ENCODE assay signal across 11 cellular contexts in the genomic region with DNA sequence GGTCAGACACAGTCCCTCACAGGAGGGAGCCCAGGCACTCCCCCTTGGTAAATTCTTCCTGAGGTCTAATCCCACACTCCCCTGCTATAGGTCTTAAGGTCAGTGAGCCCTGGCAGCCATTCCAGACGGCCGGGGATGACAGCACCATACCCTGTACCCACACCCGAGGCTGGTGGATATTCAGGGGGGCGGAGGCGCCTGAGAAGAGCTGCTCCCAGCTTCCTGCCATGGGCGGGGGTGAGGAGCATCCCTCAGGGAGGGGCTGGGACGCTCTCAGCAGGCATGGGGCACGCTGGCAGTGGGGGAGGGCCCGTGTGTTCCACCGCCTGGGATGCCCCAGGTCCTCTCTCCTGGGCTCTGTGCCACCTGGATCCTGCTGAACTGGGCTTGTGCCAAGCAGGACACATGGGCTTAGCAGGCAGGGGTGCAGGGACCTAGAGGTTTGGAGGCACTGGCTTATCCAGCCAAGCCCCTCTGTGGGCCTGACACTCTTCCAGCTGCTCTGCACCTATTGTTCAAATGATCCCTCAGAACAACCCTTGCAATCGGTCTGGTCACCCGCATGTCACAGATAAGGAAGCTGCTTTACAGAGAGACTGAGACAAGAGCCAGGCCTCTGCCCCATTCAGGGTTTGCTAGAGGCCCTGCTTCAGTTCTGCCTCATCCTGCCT. TPM values are rescaled to one million over a fixed set of nuclear protein-coding genes. Genes with fewer than 3 reads are reported as not detected.
A peak's percentile ranks its signal among the peaks of the same experiment; 100 is the strongest.
DNase-seq lines count a peak whose midpoint lies in the region; ATAC-seq and TF ChIP-seq lines count a peak whose summit lies in the region.
"Had no signal": no experiment of that assay in that cellular context is flagged by ENCODE, and none has a peak within 500 bp of the region (broad histone marks: within the 10 kb centered on the region; RNA-seq: fewer than 3 reads in every experiment).

No MANE protein-coding gene starts in this region.

- no peaks in the 10 kb centered on the region for H3K9me3 Mint-ChIP-seq in stimulated activated naive CD8-positive, alpha-beta T cell treated with anti-CD3 and anti-CD28 coated beads, Interleukin-15, Interleukin-2, amounts not matched to agents 100 ng/mL and 50 ng/mL, for 24 hours
- no peaks in the 10 kb centered on the region for H3K9me3 Mint-ChIP-seq in stimulated activated naive CD8-positive, alpha-beta T cell treated with anti-CD3 and anti-CD28 coated beads, Interleukin-15, amount 100 ng/mL, for 72 hours

- peaks cover 3 to 30% (median 14%) of the 10 kb centered on the region in 12 donors for H3K4me1 ChIP-seq in heart left ventricle

- no peak for ATAC-seq in stimulated activated naive CD8-positive, alpha-beta T cell treated with anti-CD3 and anti-CD28 coated beads, Interleukin-15, amount 100 ng/mL, for 72 hours
- ATAC-seq in heart left ventricle (peak; percentile 71 to 92 (median 78)), HG02571 (IDR thresholded peaks at IDR 0.05; ENCODE audit: unreplicated experiment) (no peak)
- ATAC-seq: sciatic nerve had no signal

- no peaks in the 10 kb centered on the region for H3K36me3 Mint-ChIP-seq in stimulated activated naive CD8-positive, alpha-beta T cell treated with anti-CD3 and anti-CD28 coated beads, Interleukin-15, Interleukin-2, amounts not matched to agents 100 ng/mL and 50 ng/mL, for 24 hours (ENCODE audit: low read depth)

- H3K27me3 Mint-ChIP-seq in stimulated activated naive CD8-positive, alpha-beta T cell treated with anti-CD3 and anti-CD28 coated beads, Interleukin-15, Interleukin-2, amounts not matched to agents 100 ng/mL and 50 ng/mL, for 24 hours, result peaks cover 31% of the 10 kb centered on the region
- peaks cover 45% of the 10 kb centered on the region for H3K27me3 Mint-ChIP-seq in stimulated activated naive CD8-positive, alpha-beta T cell treated with anti-CD3 and anti-CD28 coated beads, Interleukin-15, amount 100 ng/mL, for 72 hours

- no peak for DNase-seq in stimulated activated naive CD8-positive, alpha-beta T cell treated with anti-CD3 and anti-CD28 coated beads, Interleukin-15, amount 100 ng/mL, for 72 hours
- DNase-seq in OCI-M2 (lab: John Stamatoyannopoulos, UW; ENCODE audit: unreplicated experiment) (peak; percentile 51), heart left ventricle (peak in 4 of 5 donors; percentile 69 to 85 (median 74)), foreskin melanocyte (no peak), NCI-H774 (lab: John Stamatoyannopoulos, UW) (no peak)
- no peak for DNase-seq in activated CD8-positive, alpha-beta memory T cell treated with anti-CD3 and anti-CD28 coated beads, Interleukin-2, amount 50 U/mL, for 48 hours
- DNase-seq: activated naive CD4-positive, alpha-beta T cell treated with anti-CD3 and anti-CD28 coated beads, Interleukin-2, amount 50 U/mL, for 16 hours had no signal

- H3K4me1 Mint-ChIP-seq in stimulated activated naive CD8-positive, alpha-beta T cell treated with anti-CD3 and anti-CD28 coated beads, Interleukin-15, Interleukin-2, amounts not matched to agents 100 ng/mL and 50 ng/mL, for 24 hours (ENCODE audit: low read depth), result peaks cover 55% of the 10 kb centered on the region
- peaks cover 59% of the 10 kb centered on the region for H3K4me1 Mint-ChIP-seq in stimulated activated naive CD8-positive, alpha-beta T cell treated with anti-CD3 and anti-CD28 coated beads, Interleukin-15, amount 100 ng/mL, for 72 hours

- no peaks in the 10 kb centered on the region for H3K36me3 ChIP-seq in heart left ventricle

- no peak for TF ChIP-seq POLR2A in heart left ventricle (IDR thresholded peaks at IDR 0.05)

- H3K27ac Mint-ChIP-seq in stimulated activated naive CD8-positive, alpha-beta T cell treated with anti-CD3 and anti-CD28 coated beads, Interleukin-15, Interleukin-2, amounts not matched to agents 100 ng/mL and 50 ng/mL, for 24 hours, result peak overlapping the region; percentile 49
- H3K27ac Mint-ChIP-seq in stimulated activated naive CD8-positive, alpha-beta T cell treated with anti-CD3 and anti-CD28 coated beads, Interleukin-15, amount 100 ng/mL, for 72 hours, result no peak overlapping the region

- TF ChIP-seq CTCF in heart left ventricle (IDR thresholded peaks at IDR 0.05), result no peak

- H3K4me3 ChIP-seq in heart left ventricle, result no peak overlapping the region

- H3K4me3 Mint-ChIP-seq in stimulated activated naive CD8-positive, alpha-beta T cell treated with anti-CD3 and anti-CD28 coated beads, Interleukin-15, Interleukin-2, amounts not matched to agents 100 ng/mL and 50 ng/mL, for 24 hours, result no peak overlapping the region
- H3K4me3 Mint-ChIP-seq in stimulated activated naive CD8-positive, alpha-beta T cell treated with anti-CD3 and anti-CD28 coated beads, Interleukin-15, amount 100 ng/mL, for 72 hours, result no peak overlapping the region
- H3K4me3 Mint-ChIP-seq: activated CD4-positive, alpha-beta T cell treated with anti-CD3 and anti-CD28 coated beads for 36 hours had no signal

- peak overlapping the region in 1 of 12 donors; percentile 13 for H3K27ac ChIP-seq in heart left ventricle

- 34 to 51% (median 40%) methylated on average over 6 to 12 of the region's 12 CpGs for WGBS in heart left ventricle, 4 donors

- peaks cover 14 to 48% (median 31%) of the 10 kb centered on the region in 9 donors for H3K27me3 ChIP-seq in heart left ventricle

- no peaks in the 10 kb centered on the region for H3K9me3 ChIP-seq in heart left ventricle

- intact Hi-C loops in heart left ventricle (cut with DNase I), result no loop called here

RNA-seq across cellular contexts. Expression of a gene that starts 5.7 kb away (rescaled TPM):
- total RNA-seq in heart left ventricle, result 10 to 100 TPM in 4 of 9 donors, 1 to 10 TPM in 5; 4.7 to 18.5 (median 9.6) TPM
- polyA plus RNA-seq in heart left ventricle, result 10 to 100 TPM in 1 of 2 donors, 1 to 10 TPM in 1; 1.1 to 11.5 TPM

RNA-seq across cellular contexts. Expression of a gene that starts 46.0 kb away (rescaled TPM):
- 1 to 10 TPM in 1 of 9 donors, under 1 TPM in 4, not detected in 4; 0.19 to 2.9 (median 0.46) TPM for total RNA-seq in heart left ventricle
- polyA plus RNA-seq in heart left ventricle, result under 1 TPM in 1 of 2 donors, not detected in 1; 0.36 TPM

Comparison
In these comparisons a context has a peak if more than half of its experiments do, and no peak if none do; other contexts are left out.
1. ATAC-seq: peak in heart left ventricle (4 of 4); none in stimulated activated naive CD8-positive, alpha-beta T cell treated with anti-CD3 and anti-CD28 coated beads, Interleukin-15, amount 100 ng/mL, for 72 hours (single experiment) and HG02571 (single experiment).
2. DNase-seq: peak in OCI-M2 (single experiment) and heart left ventricle (4 of 5); none in stimulated activated naive CD8-positive, alpha-beta T cell treated with anti-CD3 and anti-CD28 coated beads, Interleukin-15, amount 100 ng/mL, for 72 hours (0 of 2), foreskin melanocyte (single experiment), NCI-H774 (single experiment) and activated CD8-positive, alpha-beta memory T cell treated with anti-CD3 and anti-CD28 coated beads, Interleukin-2, amount 50 U/mL, for 48 hours (single experiment).